ENCODE assay signal across 28 cellular contexts in genomic region chr12:38589310-38589632, GRCh38.
"Had no signal": no experiment of that assay in that cellular context is flagged by ENCODE, and none has a peak within 500 bp of the region (broad histone marks: within the 10 kb centered on the region; RNA-seq: fewer than 3 reads in every experiment).

No MANE protein-coding gene starts in this region.

- H3K79me2 ChIP-seq: hepatocyte had no signal

- DNase-seq: dermis blood vessel endothelial cell; dorsolateral prefrontal cortex; effector CD4-positive, alpha-beta T cell; effector memory CD4-positive, alpha-beta T cell; erythroblast; esophagus squamous epithelium; foreskin fibroblast; foreskin melanocyte; gastrocnemius medialis; heart left ventricle; hypothalamus; immature natural killer cell; islet precursor cell; kidney; left colon; left ventricle myocardium superior; mammary epithelial cell; mesendoderm; midbrain had no signal

- H3K27me3 Mint-ChIP-seq: memory B cell had no signal

- H3K4me1 ChIP-seq: esophagus squamous epithelium, gastrocnemius medialis had no signal

- H3K4me2 ChIP-seq: hepatocyte had no signal

- H3K4me3 ChIP-seq: coronary artery, dorsolateral prefrontal cortex, esophagus squamous epithelium, gastrocnemius medialis, heart left ventricle, hepatocyte, lung had no signal

- H3K27ac Mint-ChIP-seq: immature natural killer cell, memory B cell had no signal

- H3K4me3 Mint-ChIP-seq: immature natural killer cell, memory B cell had no signal

- H3K36me3 Mint-ChIP-seq: immature natural killer cell, memory B cell had no signal

- H3K9me3 ChIP-seq: esophagus squamous epithelium, gastrocnemius medialis, heart left ventricle had no signal

- H3K27ac ChIP-seq: coronary artery, dorsolateral prefrontal cortex, epithelial cell of prostate, esophagus squamous epithelium, gastrocnemius medialis, heart left ventricle, hepatocyte had no signal

- H3K27me3 ChIP-seq: dorsolateral prefrontal cortex, esophagus squamous epithelium, gastrocnemius medialis, heart left ventricle, hepatocyte had no signal

- ATAC-seq: esophagus mucosa, gastrocnemius medialis, heart left ventricle, left colon, left lobe of liver, left ventricle myocardium superior had no signal

- FAIRE-seq: colon, endometrium, kidney had no signal

- H2AFZ ChIP-seq: hepatocyte had no signal

- H3K36me3 ChIP-seq: esophagus squamous epithelium, gastrocnemius medialis, heart left ventricle had no signal

- H3K4me1 Mint-ChIP-seq: immature natural killer cell, memory B cell had no signal
